In genomic region chr12:118377005-118377890, GRCh38 we compare ENCODE assay signal across 9 cellular contexts. TPM values are rescaled to one million over a fixed set of nuclear protein-coding genes. Genes with fewer than 3 reads are reported as not detected.
DNase-seq lines count a peak whose midpoint lies in the region; ATAC-seq, FAIRE-seq and TF ChIP-seq lines count a peak whose summit lies in the region.
"Had no signal": no experiment of that assay in that cellular context is flagged by ENCODE, and none has a peak within 500 bp of the region (broad histone marks: within the 10 kb centered on the region; RNA-seq: fewer than 3 reads in every experiment).

No MANE protein-coding gene starts in this region.

- 4% methylated on average over 21 of the region's 23 CpGs for WGBS in SK-N-SH (ENCODE audit: low lambda C conversion rate)
- WGBS in trophoblast cell (ENCODE audit: extremely low coverage, insufficient coverage, insufficient read length) = 100% methylated on average over 1 of the region's 23 CpGs

- H3K9me3 ChIP-seq in cardiac muscle cell (ENCODE audit: low read depth) (no peaks in the 10 kb centered on the region), SK-N-SH (no peaks in the 10 kb centered on the region), trophoblast cell (ENCODE audit: insufficient read depth, low read depth, low read length) (no peaks in the 10 kb centered on the region)

- no peak overlapping the region for H2BK5ac ChIP-seq in trophoblast cell (ENCODE audit: low read depth, low read length, poor library complexity)

- H3K79me1 ChIP-seq in trophoblast cell (ENCODE audit: low read length) = peaks cover 8% of the 10 kb centered on the region

- H3K36me3 ChIP-seq in cardiac muscle cell (peaks cover 26% of the 10 kb centered on the region), SK-N-SH (replicated peaks in 1 of 2; ENCODE audit: control insufficient read depth in 1 of 2, insufficient read depth in 2 of 2, low read length in 1 of 2) (peaks cover 14 to 29% of the 10 kb centered on the region in 2 experiments), trophoblast cell (ENCODE audit: control insufficient read depth in 1 of 2, insufficient read depth in 2 of 2, low read length in 2 of 2) (peaks cover 7 to 15% of the 10 kb centered on the region in 2 experiments)

- peak overlapping the region; percentile 4 for H3K4ac ChIP-seq in trophoblast cell (ENCODE audit: low read depth, low read length)

- no peak overlapping the region for H2AK5ac ChIP-seq in trophoblast cell (ENCODE audit: low read length)

- no peak for TF ChIP-seq RAD21 in SK-N-SH (IDR thresholded peaks at IDR 0.05; ENCODE audit: low read length)

- H3K9me2 ChIP-seq in SK-N-SH = no peaks in the 10 kb centered on the region

- H3K18ac ChIP-seq in trophoblast cell (ENCODE audit: low read length) = no peak overlapping the region

- peaks cover 4% of the 10 kb centered on the region for H3F3A ChIP-seq in SK-N-SH (replicated peaks; ENCODE audit: insufficient read depth)

- no peak for FAIRE-seq in D721Med (lab: Jason Lieb, UNC)
- FAIRE-seq: frontal cortex had no signal

- H2BK120ac ChIP-seq in trophoblast cell (ENCODE audit: insufficient read depth, low read length, poor library complexity) = no peak overlapping the region

- no peak overlapping the region for H4K12ac ChIP-seq in trophoblast cell (ENCODE audit: low read depth, low read length)

- H3K27ac ChIP-seq in cardiac muscle cell (peak overlapping the region; percentile 97), SK-N-SH (ENCODE audit: low read depth in 2 of 2, low read length in 1 of 2) (peak overlapping the region; percentile 86 to 95; a peak in 3 of 4 replicates), trophoblast cell (ENCODE audit: low read depth, low read length) (no peak overlapping the region)

- no peak overlapping the region for H3K23ac ChIP-seq in trophoblast cell (ENCODE audit: low read length)

- no peak overlapping the region for H4K8ac ChIP-seq in trophoblast cell (ENCODE audit: low read depth, low read length)

- peak overlapping the region; percentile 93 for H3K4me3 ChIP-seq in cardiac muscle cell
- H3K4me3 ChIP-seq in SK-N-SH (ENCODE audit: low read depth in 2 of 2, low read length in 1 of 2) = peak overlapping the region; percentile 94 to 95
- H3K4me3 ChIP-seq in trophoblast cell (ENCODE audit: low read depth, low read length) = peak overlapping the region; percentile 96

- H3K9ac ChIP-seq in SK-N-SH (peak overlapping the region; percentile 91), trophoblast cell (ENCODE audit: low read length) (peak overlapping the region; percentile 80)

- H3K14ac ChIP-seq in trophoblast cell (ENCODE audit: low read length) = no peak overlapping the region

- H3K4me2 ChIP-seq in SK-N-SH = peak overlapping the region; percentile 79
- H3K4me2 ChIP-seq in trophoblast cell (ENCODE audit: low read length) = peak overlapping the region; percentile 98

- POLR2A ChIA-PET in SK-N-SH (lab: Yijun Ruan, JAX) = interaction anchor here (0.6 to 2.3 kb wide), 5 partner anchors 13 to 194 kb away, joined by 3 to 13 read pairs (median 5); no protein-coding TSS in a partner anchor

- no peak for TF ChIP-seq POLR2A in erythroblast (IDR thresholded peaks at IDR 0.05; ENCODE audit: low read length)

- H2AFZ ChIP-seq in SK-N-SH (ENCODE audit: low read depth) (no peak overlapping the region), trophoblast cell (ENCODE audit: insufficient read depth, low read length, poor library complexity) (no peak overlapping the region)

- H4K91ac ChIP-seq in trophoblast cell (ENCODE audit: low read depth, low read length) = no peak overlapping the region

- ATAC-seq in Right ventricle myocardium superior (ENCODE audit: poor library complexity) (no peak), HG02885 (IDR thresholded peaks at IDR 0.05; ENCODE audit: poor library complexity, unreplicated experiment) (no peak)

- H2BK12ac ChIP-seq in trophoblast cell (ENCODE audit: low read length) = no peak overlapping the region

- TF ChIP-seq EP300 in SK-N-SH (IDR thresholded peaks at IDR 0.05; ENCODE audit: borderline replicate concordance in 1 of 2, low read depth in 1 of 2, low read length in 1 of 2) = no peak

- H4K20me1 ChIP-seq in SK-N-SH (ENCODE audit: insufficient read depth) = peaks cover 13% of the 10 kb centered on the region

- DNase-seq in cardiac muscle cell (ENCODE audit: low read depth in 1 of 2, low spot score in 1 of 2) (no peak), Right ventricle myocardium superior (no peak), SK-N-SH (peak; percentile 23), erythroblast (lab: John Stamatoyannopoulos, UW) (peak; percentile 39 to 65), trophoblast cell (no peak), D721Med (ENCODE audit: insufficient read length, low spot score) (no peak), NCI-H1694 (lab: John Stamatoyannopoulos, UW) (no peak)

- no peaks in the 10 kb centered on the region for H3K27me3 ChIP-seq in cardiac muscle cell
- no peaks in the 10 kb centered on the region for H3K27me3 ChIP-seq in SK-N-SH (ENCODE audit: insufficient read depth)
- H3K27me3 ChIP-seq in trophoblast cell (ENCODE audit: insufficient read depth, low read length) = no peaks in the 10 kb centered on the region

- TF ChIP-seq CTCF in cardiac muscle cell (IDR thresholded peaks at IDR 0.05; ENCODE audit: low read depth, low read length) (no peak), SK-N-SH (IDR thresholded peaks at IDR 0.05) (no peak), D721Med (IDR thresholded peaks at IDR 0.05; ENCODE audit: insufficient read depth, missing control alignments) (no peak)

- CTCF ChIA-PET in SK-N-SH (lab: Yijun Ruan, JAX) = interaction anchor here (0.5 to 7.8 kb wide), 57 partner anchors 8 to 1423 kb away, joined by 3 to 267 read pairs (median 4); partner anchors contain the start of gene PEBP1

- H3K4me1 ChIP-seq in cardiac muscle cell (ENCODE audit: low read depth) (peaks cover 15% of the 10 kb centered on the region), SK-N-SH (ENCODE audit: control insufficient read depth in 1 of 2, insufficient read depth in 2 of 2, low read depth in 1 of 2, low read length in 1 of 2) (peaks cover 9 to 16% of the 10 kb centered on the region in 2 experiments; a peak in 3 of 4 replicates), trophoblast cell (ENCODE audit: control insufficient read depth in 1 of 2, insufficient read depth in 2 of 2, low read length in 2 of 2) (no peaks in the 10 kb centered on the region)

- intact Hi-C loops in Right ventricle myocardium superior (cut with DNase I) = loop anchor here (5.0 to 10.0 kb wide), 3 partner anchors 190 to 502 kb away; partner anchors contain the start of gene PEBP1

- H3K79me2 ChIP-seq in SK-N-SH (ENCODE audit: insufficient read depth) (peaks cover 51% of the 10 kb centered on the region), trophoblast cell (ENCODE audit: control insufficient read depth, insufficient read depth, low read length, poor library complexity) (peaks cover 10% of the 10 kb centered on the region)

TF ChIP-seq in SK-N-SH, 30 proteins besides CTCF, POLR2A, EP300 and RAD21 (continues in another document):
- TF ChIP-seq IRF3 (IDR thresholded peaks at IDR 0.05; ENCODE audit: low read depth, low read length) = no peak
- no peak for TF ChIP-seq MEF2A (IDR thresholded peaks at IDR 0.05; ENCODE audit: borderline replicate concordance, low read depth)
- TF ChIP-seq ZBTB33 (IDR thresholded peaks at IDR 0.05; ENCODE audit: borderline replicate concordance, low read depth) = no peak
- TF ChIP-seq ELF1 (IDR thresholded peaks at IDR 0.05) = no peak
- TF ChIP-seq RFX5 (IDR thresholded peaks at IDR 0.05; ENCODE audit: low read length) = no peak
- no peak for TF ChIP-seq TCF12 (IDR thresholded peaks at IDR 0.05)
- no peak for TF ChIP-seq RXRA (IDR thresholded peaks at IDR 0.05; ENCODE audit: borderline replicate concordance, low read depth)
- no peak for TF ChIP-seq FOXJ3 (CRISPR knock-in tag; IDR thresholded peaks at IDR 0.05)
- no peak for TF ChIP-seq JUND (IDR thresholded peaks at IDR 0.05)
- TF ChIP-seq TEAD4 (IDR thresholded peaks at IDR 0.05; ENCODE audit: borderline replicate concordance, insufficient read depth) = no peak
- TF ChIP-seq TAF1 (IDR thresholded peaks at IDR 0.05; ENCODE audit: borderline replicate concordance, low read depth, low read length) = no peak
- no peak for TF ChIP-seq GABPA (IDR thresholded peaks at IDR 0.05; ENCODE audit: low read depth)

RNA-seq across cellular contexts. Expression of gene SUDS3, which starts 0.9 kb away (rescaled TPM):
- total RNA-seq in cardiac muscle cell = 44.7 and 50.9 TPM in 2 replicates
- 30.4 and 33.8 TPM in 2 replicates for polyA plus RNA-seq in cardiac muscle cell
- total RNA-seq in Right ventricle myocardium superior = 17.0 TPM
- 15.0 and 21.8 TPM in 2 replicates for polyA plus RNA-seq in SK-N-SH (2012; rRNA removed)
- 17.4 and 17.5 TPM in 2 replicates for polyA plus RNA-seq in SK-N-SH (2012; cell fraction: cytosol; rRNA removed)
- polyA plus RNA-seq in SK-N-SH (2012; cell fraction: nucleus; rRNA removed) = 46.3 and 50.3 TPM in 2 replicates
- polyA plus RNA-seq in trophoblast cell (2013) = 27.1 and 27.9 TPM in 2 replicates

RNA-seq across cellular contexts. Expression of gene TAOK3, which starts 4.5 kb away (rescaled TPM):
- total RNA-seq in cardiac muscle cell = 8.3 and 13.9 TPM in 2 replicates
- polyA plus RNA-seq in cardiac muscle cell = 10.5 and 25.3 TPM in 2 replicates
- 21.8 TPM for total RNA-seq in Right ventricle myocardium superior
- polyA plus RNA-seq in SK-N-SH (2012; rRNA removed) = 18.1 and 20.6 TPM in 2 replicates
- polyA plus RNA-seq in SK-N-SH (2012; cell fraction: cytosol; rRNA removed) = 23.6 and 26.1 TPM in 2 replicates
- polyA plus RNA-seq in SK-N-SH (2012; cell fraction: nucleus; rRNA removed) = 24.4 and 31.0 TPM in 2 replicates
- 8.2 and 8.4 TPM in 2 replicates for polyA plus RNA-seq in trophoblast cell (2013)

Comparison
In these comparisons a context has a peak if more than half of its experiments do, and no peak if none do; other contexts are left out.
1. DNase-seq: peak in SK-N-SH (single experiment) and erythroblast (2 of 2); none in cardiac muscle cell (0 of 2), Right ventricle myocardium superior (single experiment), trophoblast cell (0 of 2), D721Med (single experiment) and NCI-H1694 (single experiment).
2. Peak in every context shown above with its lines, with median percentiles within 50 percentile points of each other: H3K4me3 ChIP-seq.